Comparison of ENCODE assay signal across 28 cellular contexts in genomic region chr5:177100714-177101121, GRCh38. TPM values are rescaled to one million over a fixed set of nuclear protein-coding genes. Genes with fewer than 3 reads are reported as not detected.
A peak's percentile ranks its signal among the peaks of the same experiment; 100 is the strongest.
DNase-seq lines count a peak whose midpoint lies in the region; ATAC-seq and TF ChIP-seq lines count a peak whose summit lies in the region.
"Had no signal": no experiment of that assay in that cellular context is flagged by ENCODE, and none has a peak within 500 bp of the region (broad histone marks: within the 10 kb centered on the region; RNA-seq: fewer than 3 reads in every experiment).

No MANE protein-coding gene starts in this region.

- H3K27ac ChIP-seq in left ventricle myocardium inferior (replicated peaks) (no peak overlapping the region), esophagus muscularis mucosa (replicated peaks in 1 of 4) (no peak overlapping the region)
- H3K27ac ChIP-seq: adrenal gland, sigmoid colon, transverse colon had no signal

- no peak for TF ChIP-seq CTCF in left ventricle myocardium inferior (IDR thresholded peaks at IDR 0.05; ENCODE audit: borderline replicate concordance)
- TF ChIP-seq CTCF in esophagus muscularis mucosa (IDR thresholded peaks at IDR 0.05): no peak

- H3K36me3 ChIP-seq in left ventricle myocardium inferior: no peaks in the 10 kb centered on the region
- H3K36me3 ChIP-seq in esophagus muscularis mucosa: no peaks in the 10 kb centered on the region
- H3K36me3 ChIP-seq: adrenal gland, BE2C, sigmoid colon, transverse colon had no signal

- H3K4me3 ChIP-seq in left ventricle myocardium inferior (no peak overlapping the region), esophagus muscularis mucosa (no peak overlapping the region)
- H3K4me3 ChIP-seq: adrenal gland, GM12878, sigmoid colon, transverse colon had no signal

- TF ChIP-seq POLR2A in esophagus muscularis mucosa (IDR thresholded peaks at IDR 0.05; ENCODE audit: low read depth): no peak

- ATAC-seq in Right ventricle myocardium inferior (no peak), esophagus mucosa (peak; percentile 17)
- ATAC-seq: activated CD4-positive, alpha-beta T cell treated with anti-CD3 and anti-CD28 coated beads for 36 hours; GM12878; stimulated activated naive CD8-positive, alpha-beta T cell treated with anti-CD3 and anti-CD28 coated beads, Interleukin-15, amount 100 ng/mL, for 72 hours had no signal

- no peak for TF ChIP-seq EP300 in esophagus muscularis mucosa (IDR thresholded peaks at IDR 0.05)

- H3K9me3 ChIP-seq in left ventricle myocardium inferior (replicated peaks) (no peaks in the 10 kb centered on the region), esophagus muscularis mucosa (no peaks in the 10 kb centered on the region)
- H3K9me3 ChIP-seq: adrenal gland, BE2C, sigmoid colon, transverse colon had no signal

- WGBS in esophagus muscularis mucosa: no CpG with 5 or more reads among the region's 6 CpGs

- H3K4me1 ChIP-seq in left ventricle myocardium inferior (peaks cover 11% of the 10 kb centered on the region), esophagus muscularis mucosa (peaks cover under 1 to 10% (median 8%) of the 10 kb centered on the region in 4 donors)
- H3K4me1 ChIP-seq: BE2C had no signal

- peaks cover 55% of the 10 kb centered on the region for H3K27me3 ChIP-seq in left ventricle myocardium inferior (ENCODE audit: low read depth)
- H3K27me3 ChIP-seq in esophagus muscularis mucosa: peaks cover 0 to 28% (median 0%) of the 10 kb centered on the region in 4 donors
- H3K27me3 ChIP-seq: adrenal gland, BE2C, transverse colon had no signal

- DNase-seq in Right ventricle myocardium inferior (ENCODE audit: missing footprints) (peak; percentile 52), left ventricle myocardium inferior (no peak), HT1080 (ENCODE audit: low read depth) (peak; percentile 31), esophagus muscularis mucosa (ENCODE audit: extremely low spot score) (no peak), globus pallidus (ENCODE audit: low spot score) (no peak), middle frontal gyrus (ENCODE audit: extremely low spot score, low spot score) (no peak)
- no peak for DNase-seq in activated CD4-positive, alpha-beta T cell treated with anti-CD3 and anti-CD28 coated beads, Interleukin-2, amount 50 U/mL, for 1 hour
- DNase-seq: activated CD4-positive, alpha-beta T cell treated with anti-CD3 and anti-CD28 coated beads for 36 hours; activated gamma-delta T cell treated with Interleukin-2 at 50 U/mL for 16 hours; activated T-cell treated with anti-CD3 and anti-CD28 coated beads, Interleukin-2, amount 50 U/mL, for 24 hours; adrenal gland; BE2C; effector CD8-positive, alpha-beta T cell; foreskin melanocyte; hippocampal formation; KBM-7; NCI-H1436; NCI-H2107; NCI-H446; NCI-H82; OCI-M1; SHP77 treated with DMSO at 0.1 percent for 48 hours; sigmoid colon; stimulated activated naive CD8-positive, alpha-beta T cell treated with anti-CD3 and anti-CD28 coated beads, Interleukin-15, amount 100 ng/mL, for 72 hours; T-helper 1 cell; transverse colon had no signal

- intact Hi-C loops in Right ventricle myocardium inferior (cut with DNase I) (no loop called here), left ventricle myocardium inferior (cut with micrococcal nuclease) (no loop called here), esophagus muscularis mucosa (cut with DNase I) (no loop called here)

RNA-seq across cellular contexts. Expression of gene FGFR4, which starts 14.0 kb away (rescaled TPM):
- 4.3 TPM for total RNA-seq in Right ventricle myocardium inferior
- total RNA-seq in left ventricle myocardium inferior: 0.93 TPM
- total RNA-seq in HT1080 (2014; rRNA removed; shearing (Covaris generic)): 2.2 and 3.4 TPM in 2 replicates
- polyA plus RNA-seq in HT1080 (2015; cell fraction: cytosol; rRNA removed): 2.0 and 2.6 TPM in 2 replicates
- polyA plus RNA-seq in HT1080 (2015; cell fraction: nucleus; rRNA removed): 2.1 and 3.6 TPM in 2 replicates
- total RNA-seq in esophagus mucosa: 2.7 TPM
- total RNA-seq in esophagus muscularis mucosa: 1 to 10 TPM; 2.1 to 4.5 (median 3.8) TPM

RNA-seq across cellular contexts. Expression of gene NSD1, which starts 32.9 kb away (rescaled TPM):
- 36.1 TPM for total RNA-seq in Right ventricle myocardium inferior
- 40.8 TPM for total RNA-seq in left ventricle myocardium inferior
- total RNA-seq in HT1080 (2014; rRNA removed; shearing (Covaris generic)): 14.3 and 18.3 TPM in 2 replicates
- 7.0 and 9.4 TPM in 2 replicates for polyA plus RNA-seq in HT1080 (2015; cell fraction: cytosol; rRNA removed)
- 13.8 and 15.2 TPM in 2 replicates for polyA plus RNA-seq in HT1080 (2015; cell fraction: nucleus; rRNA removed)
- 53.8 TPM for total RNA-seq in esophagus mucosa
- total RNA-seq in esophagus muscularis mucosa: 10 to 100 TPM; 35.1 to 47.9 (median 43.7) TPM

Comparison
In these comparisons a context has a peak if more than half of its experiments do, and no peak if none do; other contexts are left out.
1. DNase-seq: peak in Right ventricle myocardium inferior (single experiment) and HT1080 (single experiment); none in left ventricle myocardium inferior (single experiment), esophagus muscularis mucosa (single experiment), globus pallidus (single experiment), middle frontal gyrus (single experiment) and activated CD4-positive, alpha-beta T cell treated with anti-CD3 and anti-CD28 coated beads, Interleukin-2, amount 50 U/mL, for 1 hour (single experiment).